34 cellular contexts compared by ENCODE assay signal in genomic region chr3:188544012-188544411, GRCh38.
A peak's percentile ranks its signal among the peaks of the same experiment; 100 is the strongest.
DNase-seq lines count a peak whose midpoint lies in the region; ATAC-seq, FAIRE-seq and TF ChIP-seq lines count a peak whose summit lies in the region.
"Had no signal": no experiment of that assay in that cellular context is flagged by ENCODE, and none has a peak within 500 bp of the region (broad histone marks: within the 10 kb centered on the region; RNA-seq: fewer than 3 reads in every experiment).

No MANE protein-coding gene starts in this region.

- H3K9ac ChIP-seq in HepG2 (ENCODE audit: insufficient read depth, low read depth, low read length): no peak overlapping the region
- H3K9ac ChIP-seq: BLaER1; BLaER1 treated with 17β-estradiol and CSF1 and Interleukin-3, amounts not matched to agents 10 nM and 100 nM had no signal

- no peak overlapping the region for H2AFZ ChIP-seq in HepG2 (ENCODE audit: low read length)

- ATAC-seq in HepG2 (no peak), right lobe of liver (no peak), aorta (ENCODE audit: low FRiP score) (no peak)
- ATAC-seq: A549; CD8-positive, alpha-beta T cell had no signal

- peaks cover 32% of the 10 kb centered on the region for H3K4me1 Mint-ChIP-seq in chondrocyte (ENCODE audit: low read depth)

- H4K20me1 ChIP-seq in HepG2 (ENCODE audit: insufficient read depth, low read length): no peaks in the 10 kb centered on the region
- H4K20me1 ChIP-seq: BLaER1; BLaER1 treated with 17β-estradiol and CSF1 and Interleukin-3, amounts not matched to agents 10 nM and 100 nM had no signal

- TF ChIP-seq EP300 in HepG2 (IDR thresholded peaks at IDR 0.05; ENCODE audit: low read depth in 2 of 2, low read length in 2 of 2): no peak
- no peak for TF ChIP-seq EP300 in HepG2 (CRISPR knock-in tag; IDR thresholded peaks at IDR 0.05; ENCODE audit: borderline replicate concordance)

- CTCF ChIA-PET in HepG2 (lab: Yijun Ruan, JAX; ENCODE audit: low intra/inter-chr PET ratio, low total read pairs): no interaction called here

- H3K79me2 ChIP-seq in HepG2 (ENCODE audit: insufficient read depth, low read length): no peaks in the 10 kb centered on the region

- no peak for TF ChIP-seq CTCF in HepG2 (CRISPR knock-in tag; IDR thresholded peaks at IDR 0.05)
- TF ChIP-seq CTCF in right lobe of liver (IDR thresholded peaks at IDR 0.05): no peak
- TF ChIP-seq CTCF in VCaP (conservative IDR thresholded peaks at IDR 0.05): no peak
- TF ChIP-seq CTCF in chondrocyte (IDR thresholded peaks at IDR 0.05): no peak

- no peak for TF ChIP-seq RAD21 in HepG2 (CRISPR knock-in tag; IDR thresholded peaks at IDR 0.05)

- DNase-seq in HepG2 (ENCODE audit: low spot score) (no peak), right lobe of liver (no peak), chondrocyte (ENCODE audit: low spot score) (no peak), aorta (no peak), COLO668 (lab: John Stamatoyannopoulos, UW; ENCODE audit: unreplicated experiment) (no peak)
- DNase-seq: 8988T; ACHN; AML-193; BE2C; C1 segment of cervical spinal cord; Caco-2; Calu3; CD4-positive, alpha-beta memory T cell; CD4-positive, alpha-beta T cell; CD4-positive, CD25-positive, alpha-beta regulatory T cell; CD8-positive, alpha-beta memory T cell; CD8-positive, alpha-beta T cell; COR-L47; DMS 273 treated with DMSO at 0.1 percent for 48 hours; DMS153; DMS53; DMS79; DMS79 treated with DMSO at 0.1 percent for 48 hours; DND-41; EL had no signal

- TF ChIP-seq POLR2A in HepG2 (IDR thresholded peaks at IDR 0.05; ENCODE audit: insufficient read depth in 1 of 2, low read depth in 2 of 2, low read length in 2 of 2) (no peak), right lobe of liver (IDR thresholded peaks at IDR 0.05) (no peak)

- BruUV-seq in HepG2 (replicated peaks; lab: Mats Ljungman, UMichigan): no TSS peak

- no peak overlapping the region for H3K4me3 ChIP-seq in HepG2 (replicated peaks in 1 of 3; ENCODE audit: insufficient read depth in 1 of 3, low read depth in 2 of 3, low read length in 3 of 3)
- no peak overlapping the region for H3K4me3 ChIP-seq in right lobe of liver
- H3K4me3 ChIP-seq in aorta (ENCODE audit: low read length in 2 of 2): no peak overlapping the region
- H3K4me3 ChIP-seq: A549; BLaER1; BLaER1 treated with 17β-estradiol and CSF1 and Interleukin-3, amounts not matched to agents 10 nM and 100 nM had no signal

- H3K36me3 Mint-ChIP-seq in chondrocyte (ENCODE audit: low read depth): peaks cover 11% of the 10 kb centered on the region

- no peak overlapping the region for H3K4me3 Mint-ChIP-seq in chondrocyte (ENCODE audit: unreplicated experiment)
- H3K4me3 Mint-ChIP-seq: B cell; CD14-positive monocyte; CD4-positive, alpha-beta memory T cell; CD4-positive, alpha-beta T cell; CD4-positive, CD25-positive, alpha-beta regulatory T cell; CD8-positive, alpha-beta memory T cell; CD8-positive, alpha-beta T cell had no signal

- no peak overlapping the region for H3K4me2 ChIP-seq in HepG2 (ENCODE audit: low read depth, low read length)
- H3K4me2 ChIP-seq: A549; BLaER1; BLaER1 treated with 17β-estradiol and CSF1 and Interleukin-3, amounts not matched to agents 10 nM and 100 nM had no signal

- H3K4me1 ChIP-seq in HepG2 (ENCODE audit: insufficient read depth, low read length): peaks cover 80% of the 10 kb centered on the region
- H3K4me1 ChIP-seq in right lobe of liver: peaks cover 0 to 10% (median 4%) of the 10 kb centered on the region in 4 donors
- H3K4me1 ChIP-seq in aorta (ENCODE audit: control insufficient read depth in 1 of 2, insufficient read depth in 2 of 2, low read length in 2 of 2): peaks cover 7 to 8% of the 10 kb centered on the region in 2 donors
- H3K4me1 ChIP-seq: BE2C had no signal

- H3K27ac ChIP-seq in HepG2 (ENCODE audit: extremely low read length, insufficient read depth, low read length) (no peak overlapping the region), right lobe of liver (no peak overlapping the region), VCaP (peak overlapping the region; percentile 83), aorta (ENCODE audit: low read depth in 1 of 2, low read length in 2 of 2) (no peak overlapping the region)
- H3K27ac ChIP-seq: 22Rv1; A549; BLaER1; BLaER1 treated with 17β-estradiol and CSF1 and Interleukin-3, amounts not matched to agents 10 nM and 100 nM had no signal

- peak overlapping the region; percentile 6 for H3K27ac Mint-ChIP-seq in chondrocyte (ENCODE audit: unreplicated experiment)
- H3K27ac Mint-ChIP-seq: B cell; CD14-positive monocyte; CD4-positive, alpha-beta memory T cell; CD4-positive, alpha-beta T cell; CD4-positive, CD25-positive, alpha-beta regulatory T cell; CD8-positive, alpha-beta T cell had no signal

- intact Hi-C loops in HepG2 (cut with micrococcal nuclease; ENCODE audit: unreplicated experiment): no loop called here
- intact Hi-C loops in right lobe of liver (cut with DNase I): no loop called here
- intact Hi-C loops in aorta (cut with DNase I): no loop called here

- POLR2A ChIA-PET in HepG2 (lab: Yijun Ruan, JAX): interaction anchor here (1.1 kb wide), 1 partner anchor 202 kb away, joined by 3 read pairs; no protein-coding TSS in a partner anchor

- no peak for FAIRE-seq in HepG2 (lab: Jason Lieb, UNC)
- FAIRE-seq: A204.1, A549, D721Med had no signal

- H3K9me3 ChIP-seq in HepG2 (ENCODE audit: low read length) (no peaks in the 10 kb centered on the region), right lobe of liver (no peaks in the 10 kb centered on the region), aorta (ENCODE audit: control insufficient read depth, low read length) (no peaks in the 10 kb centered on the region)
- H3K9me3 ChIP-seq: A549, BE2C, BLaER1 had no signal

- peaks cover 3 to 8% of the 10 kb centered on the region in 2 experiments; a peak in 2 of 5 replicates for H3K36me3 ChIP-seq in HepG2 (replicated peaks in 1 of 2; ENCODE audit: control insufficient read depth in 1 of 2, insufficient read depth in 2 of 2, low read length in 2 of 2)
- H3K36me3 ChIP-seq in right lobe of liver: no peaks in the 10 kb centered on the region
- no peaks in the 10 kb centered on the region for H3K36me3 ChIP-seq in aorta (ENCODE audit: control insufficient read depth in 1 of 2, insufficient read depth in 2 of 2, low read length in 1 of 2)
- H3K36me3 ChIP-seq: BE2C had no signal

- in situ Hi-C loops in HepG2 (cut with HindIII; ENCODE audit: extremely low pct_ligation_motif_present, low pct_unique_long_range_greater_than_20kb): no loop called here

- no peaks in the 10 kb centered on the region for H3K9me3 Mint-ChIP-seq in chondrocyte (ENCODE audit: low read depth)
- H3K9me3 Mint-ChIP-seq: CD14-positive monocyte; CD4-positive, alpha-beta T cell; CD8-positive, alpha-beta memory T cell; CD8-positive, alpha-beta T cell had no signal

- H3K27me3 ChIP-seq in HepG2 (ENCODE audit: control insufficient read depth in 1 of 2, insufficient read depth in 2 of 2, low read length in 2 of 2) (no peaks in the 10 kb centered on the region), right lobe of liver (no peaks in the 10 kb centered on the region), aorta (ENCODE audit: control insufficient read depth in 1 of 2, insufficient read depth in 2 of 2, low read length in 1 of 2) (no peaks in the 10 kb centered on the region)
- H3K27me3 ChIP-seq: BE2C; BLaER1; BLaER1 treated with 17β-estradiol and CSF1 and Interleukin-3, amounts not matched to agents 10 nM and 100 nM had no signal

- H3K27me3 Mint-ChIP-seq in chondrocyte (ENCODE audit: low read depth): no peaks in the 10 kb centered on the region
- H3K27me3 Mint-ChIP-seq: B cell; CD4-positive, alpha-beta memory T cell; CD4-positive, alpha-beta T cell; CD4-positive, CD25-positive, alpha-beta regulatory T cell had no signal

TF ChIP-seq in HepG2, 621 proteins besides CTCF, POLR2A, EP300 and RAD21:
- TF ChIP-seq CHD2 (IDR thresholded peaks at IDR 0.05; ENCODE audit: low read depth, low read length) (no peak), FOXO4 (CRISPR knock-in tag; conservative IDR thresholded peaks at IDR 0.05) (no peak), ZNF614 (CRISPR knock-in tag; IDR thresholded peaks at IDR 0.05; ENCODE audit: borderline replicate concordance) (peak; percentile 100), E2F5 (CRISPR knock-in tag; conservative IDR thresholded peaks at IDR 0.05) (no peak)
